In genomic region chr5:90390933-90391332, GRCh38 we compare ENCODE assay signal across 19 cellular contexts. TPM values are rescaled to one million over a fixed set of nuclear protein-coding genes. Genes with fewer than 3 reads are reported as not detected.
A peak's percentile ranks its signal among the peaks of the same experiment; 100 is the strongest.
DNase-seq lines count a peak whose midpoint lies in the region; ATAC-seq and TF ChIP-seq lines count a peak whose summit lies in the region.
"Had no signal": no experiment of that assay in that cellular context is flagged by ENCODE, and none has a peak within 500 bp of the region (broad histone marks: within the 10 kb centered on the region; RNA-seq: fewer than 3 reads in every experiment).

No MANE protein-coding gene starts in this region.

- no peaks in the 10 kb centered on the region for H3K9me3 ChIP-seq in T-helper 17 cell (ENCODE audit: control insufficient read depth, low read length, poor library complexity, severe bottlenecking)
- H3K9me3 ChIP-seq: A549, Caco-2 had no signal

- no peak overlapping the region for H3K4me3 ChIP-seq in fibroblast of villous mesenchyme (ENCODE audit: low read depth, low read length)
- H3K4me3 ChIP-seq: A549, GM12878 had no signal

- peak overlapping the region; percentile 24 for H3K27ac Mint-ChIP-seq in T-helper 17 cell
- peak overlapping the region; percentile 90 for H3K27ac Mint-ChIP-seq in nephron progenitor cell
- H3K27ac Mint-ChIP-seq in CD14-positive monocyte, result no peak overlapping the region
- H3K27ac Mint-ChIP-seq: CD4-positive, CD25-positive, alpha-beta regulatory T cell had no signal

- H3K27me3 Mint-ChIP-seq in T-helper 17 cell, result no peaks in the 10 kb centered on the region
- no peaks in the 10 kb centered on the region for H3K27me3 Mint-ChIP-seq in nephron progenitor cell (ENCODE audit: low read depth, poor library complexity)
- H3K27me3 Mint-ChIP-seq in CD14-positive monocyte (ENCODE audit: low read depth in 3 of 3), result peaks cover 0 to 2% (median 0%) of the 10 kb centered on the region in 3 donors

- TF ChIP-seq CTCF in fibroblast of villous mesenchyme (IDR thresholded peaks at IDR 0.05; ENCODE audit: insufficient read depth, low read depth, low read length), result no peak
- TF ChIP-seq CTCF in nephron progenitor cell (IDR thresholded peaks at IDR 0.05), result no peak
- no peak for TF ChIP-seq CTCF in CD14-positive monocyte (IDR thresholded peaks at IDR 0.05)

- H3K4me3 Mint-ChIP-seq in T-helper 17 cell, result no peak overlapping the region
- no peak overlapping the region for H3K4me3 Mint-ChIP-seq in nephron progenitor cell
- no peak overlapping the region for H3K4me3 Mint-ChIP-seq in CD14-positive monocyte
- H3K4me3 Mint-ChIP-seq: CD4-positive, CD25-positive, alpha-beta regulatory T cell had no signal

- peaks cover 7% of the 10 kb centered on the region for H3K4me1 Mint-ChIP-seq in T-helper 17 cell
- peaks cover 25% of the 10 kb centered on the region for H3K4me1 Mint-ChIP-seq in nephron progenitor cell
- no peaks in the 10 kb centered on the region for H3K4me1 Mint-ChIP-seq in CD14-positive monocyte

- DNase-seq in EH (ENCODE audit: low read depth), result peak; percentile 33
- no peak for DNase-seq in T-helper 17 cell
- DNase-seq in fibroblast of villous mesenchyme (ENCODE audit: low read depth), result peak; percentile 3
- DNase-seq in nephron progenitor cell, result no peak
- DNase-seq in CD14-positive monocyte (ENCODE audit: low spot score), result no peak
- DNase-seq in NCI-H748 (lab: John Stamatoyannopoulos, UW; ENCODE audit: unreplicated experiment), result no peak
- DNase-seq: Caco-2; CD4-positive, CD25-positive, alpha-beta regulatory T cell; GOT3; KG1; NCI-H1436; NCI-H2029; NCI-H2171; NCI-H446 treated with DMSO at 0.1 percent for 48 hours; NCI-H748 treated with DMSO at 0.1 percent for 48 hours had no signal

- no peaks in the 10 kb centered on the region for H3K36me3 Mint-ChIP-seq in T-helper 17 cell (ENCODE audit: low read depth)
- H3K36me3 Mint-ChIP-seq in nephron progenitor cell (ENCODE audit: low read depth), result peaks cover 22% of the 10 kb centered on the region
- H3K36me3 Mint-ChIP-seq in CD14-positive monocyte, result peaks cover 16 to 17% of the 10 kb centered on the region in 2 donors

- no peaks in the 10 kb centered on the region for H3K9me3 Mint-ChIP-seq in nephron progenitor cell
- H3K9me3 Mint-ChIP-seq in CD14-positive monocyte, result peaks cover 0 to 3% (median 0%) of the 10 kb centered on the region in 7 donors

- no peak for ATAC-seq in T-helper 17 cell
- no peak for ATAC-seq in HG02884 (IDR thresholded peaks at IDR 0.05; ENCODE audit: unreplicated experiment)
- ATAC-seq in GM21723 (IDR thresholded peaks at IDR 0.05; ENCODE audit: unreplicated experiment), result no peak
- ATAC-seq: A549, GM12878 had no signal

- intact Hi-C loops in CD14-positive monocyte (cut with micrococcal nuclease), result no loop called here

RNA-seq across cellular contexts. Expression of gene CETN3, which starts 18.6 kb away (rescaled TPM):
- total RNA-seq in T-helper 17 cell, result 1 to 10 TPM; 2.5 to 4.5 TPM
- total RNA-seq in fibroblast of villous mesenchyme, result 7.1 and 15.5 TPM in 2 replicates
- polyA plus RNA-seq in CD14-positive monocyte, result 1 to 10 TPM; 7.7 to 9.0 TPM

Comparison
In these comparisons a context has a peak if more than half of its experiments do, and no peak if none do; other contexts are left out.
1. DNase-seq: peak in EH (single experiment) and fibroblast of villous mesenchyme (single experiment); none in T-helper 17 cell (0 of 3), nephron progenitor cell (single experiment), CD14-positive monocyte (single experiment) and NCI-H748 (single experiment).
2. H3K27ac Mint-ChIP-seq: peak in T-helper 17 cell (single experiment) and nephron progenitor cell (single experiment); none in CD14-positive monocyte (0 of 7).